ENCODE assay signal across 1 cellular context in genomic region chr17:59830007-59830630, GRCh38.
TF ChIP-seq lines count a peak whose summit lies in the region.

No MANE protein-coding gene starts in this region.

TF ChIP-seq in A549, 52 proteins besides CTCF, POLR2A, EP300 and RAD21 (continued from another document):
- TF ChIP-seq REST (IDR thresholded peaks at IDR 0.05) (no peak), FOSL2 (IDR thresholded peaks at IDR 0.05) (no peak), FOSL2 (CRISPR knock-in tag; IDR thresholded peaks at IDR 0.05) (no peak), MYC (IDR thresholded peaks at IDR 0.05; ENCODE audit: borderline replicate concordance, low read length) (no peak), NFE2L2 (conservative IDR thresholded peaks at IDR 0.05; ENCODE audit: low read length) (no peak), PHF8 (IDR thresholded peaks at IDR 0.05; ENCODE audit: borderline replicate concordance, low read depth) (no peak), KDM5A (IDR thresholded peaks at IDR 0.05) (no peak), SMC3 (IDR thresholded peaks at IDR 0.05) (no peak; the same call in 2 of the 3 replicates), ESRRA (IDR thresholded peaks at IDR 0.05; ENCODE audit: borderline replicate concordance, low read length) (no peak), RCOR1 (IDR thresholded peaks at IDR 0.05; ENCODE audit: low read depth, low read length) (no peak), E2F6 (IDR thresholded peaks at IDR 0.05; ENCODE audit: borderline replicate concordance, low read depth) (no peak), GATA3 (IDR thresholded peaks at IDR 0.05; ENCODE audit: borderline replicate concordance) (no peak), HDAC2 (IDR thresholded peaks at IDR 0.05) (no peak), RARB (CRISPR knock-in tag; IDR thresholded peaks at IDR 0.05) (no peak), FOXS1 (CRISPR knock-in tag; IDR thresholded peaks at IDR 0.05) (peak; percentile 78; the same call in 1 of the 2 replicates), JUN (IDR thresholded peaks at IDR 0.05) (peak in 1 of 2 experiments; percentile 6; a peak in 2 of 5 replicates), POLR2AphosphoS2 (conservative IDR thresholded peaks at IDR 0.05; ENCODE audit: low read length) (no peak), CBX2 (IDR thresholded peaks at IDR 0.05; ENCODE audit: borderline replicate concordance, low read depth) (no peak), HOXB13 (CRISPR knock-in tag; IDR thresholded peaks at IDR 0.05; ENCODE audit: low read depth) (peak; percentile 97), PBX3 (IDR thresholded peaks at IDR 0.05) (no peak), HMGXB4 (CRISPR knock-in tag; IDR thresholded peaks at IDR 0.05; ENCODE audit: borderline replicate concordance) (no peak; the same call in 1 of the 2 replicates), JUNB (IDR thresholded peaks at IDR 0.05) (no peak), MAX (IDR thresholded peaks at IDR 0.05) (peak; percentile 62; the same call in 1 of the 2 replicates), ZC3H11A (IDR thresholded peaks at IDR 0.05) (no peak), MAFK (IDR thresholded peaks at IDR 0.05; ENCODE audit: partially characterized antibody) (no peak), CHD4 (IDR thresholded peaks at IDR 0.05; ENCODE audit: borderline replicate concordance) (no peak), RFX5 (IDR thresholded peaks at IDR 0.05) (no peak), EHF (CRISPR knock-in tag; IDR thresholded peaks at IDR 0.05) (peak; percentile 92), ZFP36 (IDR thresholded peaks at IDR 0.05; ENCODE audit: borderline replicate concordance, partially characterized antibody) (no peak), ZSCAN20 (CRISPR knock-in tag; IDR thresholded peaks at IDR 0.05) (peak; percentile 59; the same call in 1 of the 2 replicates), NR3C1 (IDR thresholded peaks at IDR 0.05) (no peak), USF2 (IDR thresholded peaks at IDR 0.05) (no peak), HEYL (CRISPR knock-in tag; IDR thresholded peaks at IDR 0.05) (peak; percentile 87; the same call in 1 of the 2 replicates)
